ENCODE assay signal across 9 cellular contexts in the genomic region with DNA sequence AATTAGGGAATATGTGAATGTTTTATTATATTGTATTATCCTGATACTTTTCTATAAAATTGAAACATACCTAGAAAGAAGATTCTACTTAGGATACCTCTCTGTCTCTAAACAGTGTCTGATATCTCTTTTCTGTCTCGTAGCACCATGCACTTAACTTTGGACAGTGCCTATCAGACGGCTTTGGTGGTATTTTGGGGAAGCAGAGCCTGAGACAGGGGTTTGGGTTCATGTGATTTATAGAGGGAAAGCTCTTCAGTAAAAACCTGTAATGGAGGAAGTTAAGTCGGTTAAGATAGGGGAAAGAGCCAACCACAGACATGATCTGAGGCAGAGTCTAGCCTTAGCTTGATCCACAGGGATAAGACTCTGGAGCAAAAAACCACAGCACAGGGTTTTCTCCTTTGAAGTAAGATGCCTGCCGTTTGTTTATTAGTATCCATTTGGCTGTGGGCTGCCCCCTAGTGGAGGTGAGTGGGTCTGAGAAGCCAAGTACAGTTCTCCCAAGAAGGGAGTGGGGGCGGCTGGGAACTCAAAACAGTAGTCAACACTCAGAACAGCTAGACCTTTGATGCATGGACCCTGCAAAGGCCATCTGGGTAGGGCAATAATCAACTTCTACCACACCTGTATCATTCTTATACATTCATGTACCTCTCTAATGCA.
DNase-seq lines count a peak whose midpoint lies in the region; ATAC-seq and TF ChIP-seq lines count a peak whose summit lies in the region.
"Had no signal": no experiment of that assay in that cellular context is flagged by ENCODE, and none has a peak within 500 bp of the region (broad histone marks: within the 10 kb centered on the region; RNA-seq: fewer than 3 reads in every experiment).

No MANE protein-coding gene starts in this region.

- H3K27ac ChIP-seq in GM23248 (no peak overlapping the region), VCaP (no peak overlapping the region), coronary artery (no peak overlapping the region)

- no peak overlapping the region for H3K4me3 ChIP-seq in GM23248
- no peak overlapping the region for H3K4me3 ChIP-seq in coronary artery

- H3K4me1 ChIP-seq in GM23248 (ENCODE audit: insufficient read depth) = no peaks in the 10 kb centered on the region

- no peak overlapping the region for H3K4me2 ChIP-seq in GM23248 (ENCODE audit: unreplicated experiment)

- H3K9me3 Mint-ChIP-seq in activated CD8-positive, alpha-beta memory T cell treated with anti-CD3 and anti-CD28 coated beads, Interleukin-2, amount 10 ng/mL, durations not matched to agents 7 days and 5 days (ENCODE audit: low read depth) = peaks cover 3% of the 10 kb centered on the region
- H3K9me3 Mint-ChIP-seq in glutamatergic neuron (ENCODE audit: unreplicated experiment) = no peaks in the 10 kb centered on the region

- 19 to 21% methylated on average over 5 of the region's 5 CpGs for WGBS in GM23248 (ENCODE audit: low coverage in 1 of 2, low lambda C conversion rate in 2 of 2, missing lambda C conversion rate in 2 of 2), 2 experiments

- CTCF ChIA-PET in activated CD8-positive, alpha-beta memory T cell treated with anti-CD3 and anti-CD28 coated beads, Interleukin-2, amount 10 ng/mL, durations not matched to agents 7 days and 5 days (lab: Charles Lee) = interaction anchor here (1.0 to 1.5 kb wide), 2 partner anchors 10 to 68 kb away, joined by 4 to 6 read pairs; no protein-coding TSS in a partner anchor

- in situ Hi-C loops in GM23248 (cut with MboI) = no loop called here

- no peaks in the 10 kb centered on the region for H3F3A ChIP-seq in GM23248 (ENCODE audit: insufficient read depth)

- intact Hi-C loops in sciatic nerve (cut with DNase I) = no loop called here

- H3K36me3 ChIP-seq in GM23248 (ENCODE audit: low read depth) = no peaks in the 10 kb centered on the region

- TF ChIP-seq CTCF in VCaP (conservative IDR thresholded peaks at IDR 0.05) (peak; percentile 56), glutamatergic neuron (IDR thresholded peaks at IDR 0.05; ENCODE audit: partially characterized antibody, unreplicated experiment) (peak; percentile 72), coronary artery (IDR thresholded peaks at IDR 0.05) (no peak)

- H3K9ac ChIP-seq in GM23248 = no peak overlapping the region

- H3K27me3 Mint-ChIP-seq in activated CD8-positive, alpha-beta memory T cell treated with anti-CD3 and anti-CD28 coated beads, Interleukin-2, amount 10 ng/mL, durations not matched to agents 7 days and 5 days = no peaks in the 10 kb centered on the region
- peaks cover 3% of the 10 kb centered on the region for H3K27me3 Mint-ChIP-seq in glutamatergic neuron (ENCODE audit: unreplicated experiment)

- H2AFZ ChIP-seq in GM23248 = no peak overlapping the region

- no peaks in the 10 kb centered on the region for H3K79me2 ChIP-seq in GM23248 (ENCODE audit: insufficient read depth)

- H3K27me3 ChIP-seq in GM23248 (replicated peaks; ENCODE audit: insufficient read depth) = no peaks in the 10 kb centered on the region

- no peaks in the 10 kb centered on the region for H3K9me2 ChIP-seq in GM23248 (ENCODE audit: insufficient read depth)

- H3K27ac Mint-ChIP-seq in activated CD8-positive, alpha-beta memory T cell treated with anti-CD3 and anti-CD28 coated beads, Interleukin-2, amount 10 ng/mL, durations not matched to agents 7 days and 5 days = no peak overlapping the region
- no peak overlapping the region for H3K27ac Mint-ChIP-seq in glutamatergic neuron (ENCODE audit: unreplicated experiment)

- no peaks in the 10 kb centered on the region for H3K4me1 Mint-ChIP-seq in activated CD8-positive, alpha-beta memory T cell treated with anti-CD3 and anti-CD28 coated beads, Interleukin-2, amount 10 ng/mL, durations not matched to agents 7 days and 5 days
- peaks cover 10% of the 10 kb centered on the region for H3K4me1 Mint-ChIP-seq in glutamatergic neuron (ENCODE audit: low read depth, unreplicated experiment)
- H3K4me1 Mint-ChIP-seq: central memory CD8-positive, alpha-beta T cell had no signal

- H4K20me1 ChIP-seq in GM23248 (ENCODE audit: insufficient read depth) = no peaks in the 10 kb centered on the region

- no peak overlapping the region for H3K4me3 Mint-ChIP-seq in activated CD8-positive, alpha-beta memory T cell treated with anti-CD3 and anti-CD28 coated beads, Interleukin-2, amount 10 ng/mL, durations not matched to agents 7 days and 5 days
- no peak overlapping the region for H3K4me3 Mint-ChIP-seq in glutamatergic neuron (ENCODE audit: unreplicated experiment)
- H3K4me3 Mint-ChIP-seq: central memory CD8-positive, alpha-beta T cell had no signal

- DNase-seq in activated CD8-positive, alpha-beta memory T cell treated with anti-CD3 and anti-CD28 coated beads, Interleukin-2, amount 10 ng/mL, durations not matched to agents 7 days and 5 days = peak; percentile 51
- DNase-seq in activated CD8-positive, alpha-beta memory T cell treated with anti-CD3 and anti-CD28 coated beads for 24 hours = no peak
- DNase-seq in GM23248 (peak; percentile 54), LHCN-M2 (ENCODE audit: low read depth) (peak; percentile 72), glutamatergic neuron (peak; percentile 67), sciatic nerve (ENCODE audit: low spot score) (peak; percentile 59), coronary artery (ENCODE audit: low spot score) (no peak)

- no peaks in the 10 kb centered on the region for H3K36me3 Mint-ChIP-seq in activated CD8-positive, alpha-beta memory T cell treated with anti-CD3 and anti-CD28 coated beads, Interleukin-2, amount 10 ng/mL, durations not matched to agents 7 days and 5 days
- no peaks in the 10 kb centered on the region for H3K36me3 Mint-ChIP-seq in glutamatergic neuron (ENCODE audit: unreplicated experiment)

- H3K9me3 ChIP-seq in GM23248 (ENCODE audit: low read depth) = no peaks in the 10 kb centered on the region

- ATAC-seq in activated CD8-positive, alpha-beta memory T cell treated with anti-CD3 and anti-CD28 coated beads, Interleukin-2, amount 10 ng/mL, durations not matched to agents 7 days and 5 days = no peak
- ATAC-seq in sciatic nerve = no peak

Comparison
In these comparisons a context has a peak if more than half of its experiments do, and no peak if none do; other contexts are left out.
1. DNase-seq: peak in activated CD8-positive, alpha-beta memory T cell treated with anti-CD3 and anti-CD28 coated beads, Interleukin-2, amount 10 ng/mL, durations not matched to agents 7 days and 5 days (single experiment), GM23248 (single experiment), LHCN-M2 (single experiment), glutamatergic neuron (single experiment) and sciatic nerve (single experiment); none in activated CD8-positive, alpha-beta memory T cell treated with anti-CD3 and anti-CD28 coated beads for 24 hours (single experiment) and coronary artery (single experiment).